Comparison of ENCODE assay signal across 33 cellular contexts in the genomic region with DNA sequence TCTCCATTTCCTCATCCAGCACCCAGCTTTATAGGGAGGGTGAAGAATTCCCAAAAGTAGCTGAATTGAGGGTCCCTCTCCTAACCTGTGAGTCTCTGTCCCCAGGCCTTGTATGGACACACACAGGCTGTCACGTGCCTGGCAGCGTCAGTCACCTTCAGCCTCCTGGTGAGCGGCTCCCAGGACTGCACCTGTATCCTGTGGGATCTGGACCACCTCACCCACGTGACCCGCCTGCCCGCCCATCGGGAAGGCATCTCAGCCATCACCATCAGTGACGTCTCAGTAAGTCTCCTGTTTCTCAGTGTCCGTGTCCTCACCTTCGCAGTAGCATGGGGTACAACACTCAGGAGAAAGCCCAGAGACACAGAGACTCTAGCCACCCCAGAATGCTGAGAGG. TPM values are rescaled to one million over a fixed set of nuclear protein-coding genes. Genes with fewer than 3 reads are reported as not detected.
"Had no signal": no experiment of that assay in that cellular context is flagged by ENCODE, and none has a peak within 500 bp of the region (broad histone marks: within the 10 kb centered on the region; RNA-seq: fewer than 3 reads in every experiment).

No MANE protein-coding gene starts in this region.

- H3K36me3 Mint-ChIP-seq: naive thymus-derived CD4-positive, alpha-beta T cell; natural killer cell treated with Interleukin-12 subunit alpha and Interleukin-12 subunit beta and Interleukin-15 and Interleukin-18, amount 100 ng/mL, for 72 hours had no signal

- DNase-seq: heart right ventricle; islet precursor cell; left ventricle myocardium inferior; midbrain; mucosa of descending colon; naive thymus-derived CD4-positive, alpha-beta T cell; psoas muscle; right lobe of liver; stimulated activated CD4-positive, alpha-beta T cell treated with anti-CD3 and anti-CD28 coated beads, Interleukin-1b, Interleukin-23, amount 100 ng/mL, for 48 hours; stimulated activated CD4-positive, alpha-beta T cell treated with anti-CD3 and anti-CD28 coated beads, Interleukin-2, amount 100 ng/mL, for 48 hours; stimulated activated CD4-positive, alpha-beta T cell treated with anti-CD3 and anti-CD28 coated beads, Interleukin-4, amount 100 ng/mL, for 4 hours; stimulated activated CD8-positive, alpha-beta memory T cell treated with anti-CD3 and anti-CD28 coated beads, Interleukin-4, amount 100 ng/mL, for 48 hours; stimulated activated naive CD8-positive, alpha-beta T cell treated with anti-CD3 and anti-CD28 coated beads, Interleukin-15, Interleukin-2, amounts not matched to agents 100 U/mL and 50 U/mL, for 24 hours; trophoblast cell; upper lobe of right lung had no signal

- ATAC-seq: heart right ventricle; mucosa of descending colon; naive thymus-derived CD4-positive, alpha-beta T cell; psoas muscle; right lobe of liver; stimulated activated memory B cell treated with anti-CD40 and anti-IgM and Interleukin-4, amounts not matched to agents 10 μg/mL and 1 μg/mL and 100 μg/mL, for 72 hours; stimulated activated naive CD8-positive, alpha-beta T cell treated with anti-CD3 and anti-CD28 coated beads, Interleukin-15, Interleukin-2, amounts not matched to agents 100 U/mL and 50 U/mL, for 24 hours; upper lobe of right lung had no signal

- H3K36me3 ChIP-seq: left ventricle myocardium inferior, right lobe of liver, suprapubic skin, thoracic aorta, tibial artery, upper lobe of right lung had no signal

- H3K79me2 ChIP-seq: hepatocyte, parathyroid adenoma had no signal

- H3K27me3 Mint-ChIP-seq: stimulated activated memory B cell treated with anti-CD40 and anti-IgM and Interleukin-4, amounts not matched to agents 10 μg/mL and 1 μg/mL and 100 μg/mL, for 72 hours had no signal

- H3K4me1 ChIP-seq: heart right ventricle, left ventricle myocardium inferior, psoas muscle, right lobe of liver, suprapubic skin, tibial artery, upper lobe of right lung had no signal

- H3K27ac Mint-ChIP-seq: naive thymus-derived CD4-positive, alpha-beta T cell; natural killer cell treated with Interleukin-12 subunit alpha and Interleukin-12 subunit beta and Interleukin-15 and Interleukin-18, amount 100 ng/mL, for 72 hours had no signal

- H3K9me3 Mint-ChIP-seq: natural killer cell treated with Interleukin-12 subunit alpha and Interleukin-12 subunit beta and Interleukin-15 and Interleukin-18, amount 100 ng/mL, for 72 hours; stimulated activated memory B cell treated with anti-CD40 and anti-IgM and Interleukin-4, amounts not matched to agents 10 μg/mL and 1 μg/mL and 100 μg/mL, for 72 hours had no signal

- H3K9ac ChIP-seq: parathyroid adenoma had no signal

- H3K4me1 Mint-ChIP-seq: stimulated activated memory B cell treated with anti-CD40 and anti-IgM and Interleukin-4, amounts not matched to agents 10 μg/mL and 1 μg/mL and 100 μg/mL, for 72 hours had no signal

- H3K27ac ChIP-seq: heart right ventricle, hepatocyte, left ventricle myocardium inferior, parathyroid adenoma, psoas muscle, right lobe of liver, suprapubic skin, thoracic aorta, tibial artery, upper lobe of right lung had no signal

- H3K4me3 ChIP-seq: heart right ventricle, hepatocyte, left ventricle myocardium inferior, lung, mucosa of descending colon, psoas muscle, right lobe of liver, smooth muscle cell, suprapubic skin, thoracic aorta, tibial artery, upper lobe of right lung had no signal

- H3K4me3 Mint-ChIP-seq: naive thymus-derived CD4-positive, alpha-beta T cell; natural killer cell treated with Interleukin-12 subunit alpha and Interleukin-12 subunit beta and Interleukin-15 and Interleukin-18, amount 100 ng/mL, for 72 hours; stimulated activated memory B cell treated with anti-CD40 and anti-IgM and Interleukin-4, amounts not matched to agents 10 μg/mL and 1 μg/mL and 100 μg/mL, for 72 hours had no signal

- H2AFZ ChIP-seq: hepatocyte, parathyroid adenoma had no signal

- FAIRE-seq: urothelium cell line had no signal

- H3K27me3 ChIP-seq: heart right ventricle, hepatocyte, right lobe of liver, suprapubic skin, tibial artery, upper lobe of right lung had no signal

- H3K4me2 ChIP-seq: hepatocyte, smooth muscle cell had no signal

RNA-seq across cellular contexts. Expression of a gene that starts 35.1 kb away (rescaled TPM):
- total RNA-seq: hepatocyte; kidney epithelial cell; left ventricle myocardium inferior; lower leg skin; mesenteric fat pad; mucosa of descending colon; myocyte; naive thymus-derived CD4-positive, alpha-beta T cell; natural killer cell treated with Interleukin-12 subunit alpha and Interleukin-12 subunit beta and Interleukin-15 and Interleukin-18, amount 100 ng/mL, for 72 hours; osteocyte; posterior vena cava; psoas muscle; right lobe of liver; smooth muscle cell; subcutaneous adipose tissue; suprapubic skin; thoracic aorta had no signal
- polyA plus RNA-seq: heart right ventricle; hepatocyte; naive thymus-derived CD4-positive, alpha-beta T cell; neural cell; psoas muscle; smooth muscle cell had no signal
